In genomic region chr4:88219099-88219498, GRCh38 we compare ENCODE assay signal across 8 cellular contexts.
DNase-seq lines count a peak whose midpoint lies in the region; ATAC-seq, FAIRE-seq and TF ChIP-seq lines count a peak whose summit lies in the region.

No MANE protein-coding gene starts in this region.

- no peaks in the 10 kb centered on the region for H3K36me3 Mint-ChIP-seq in CD8-positive, alpha-beta T cell
- H3K36me3 Mint-ChIP-seq in endodermal cell (ENCODE audit: low read depth), result no peaks in the 10 kb centered on the region

- intact Hi-C loops in CD8-positive, alpha-beta T cell (cut with DNase I, micrococcal nuclease), result loop anchor here (1.0 to 10.0 kb wide), 7 partner anchors 158 to 844 kb away; partner anchors contain the start of genes HERC5 (in 1 of the 2) and HERC6 (in 1 of the 2)

- no peaks in the 10 kb centered on the region for H3K27me3 ChIP-seq in CD8-positive, alpha-beta T cell (ENCODE audit: insufficient read depth, low read length)
- H3K27me3 ChIP-seq in Karpas-422 (ENCODE audit: low read length) (no peaks in the 10 kb centered on the region), endodermal cell (ENCODE audit: control insufficient read depth, insufficient read depth, low read length, poor library complexity, severe bottlenecking) (no peaks in the 10 kb centered on the region)

- TF ChIP-seq CTCF in CD8-positive, alpha-beta T cell (IDR thresholded peaks at IDR 0.05), result peak; percentile 88
- TF ChIP-seq CTCF in endodermal cell (conservative IDR thresholded peaks at IDR 0.05), result peak; percentile 84

- peak; percentile 84 for FAIRE-seq in GM19239 (lab: Jason Lieb, UNC)

- POLR2A ChIA-PET in CD8-positive, alpha-beta T cell (lab: Charles Lee), result interaction anchor here (0.7 kb wide), 1 partner anchor 296 kb away, joined by 3 read pairs; no protein-coding TSS in a partner anchor

- H3K4me1 Mint-ChIP-seq in CD8-positive, alpha-beta T cell (ENCODE audit: low read depth), result peaks cover 6% of the 10 kb centered on the region
- H3K4me1 Mint-ChIP-seq in endodermal cell, result peaks cover 3% of the 10 kb centered on the region

- H3K9me3 ChIP-seq in CD8-positive, alpha-beta T cell (ENCODE audit: low read length), result no peaks in the 10 kb centered on the region
- no peaks in the 10 kb centered on the region; the same call in 1 of the 2 replicates for H3K9me3 ChIP-seq in Karpas-422 (ENCODE audit: low read length)
- peaks cover 5% of the 10 kb centered on the region for H3K9me3 ChIP-seq in endodermal cell (ENCODE audit: control insufficient read depth, low read length)

- H3K9me2 ChIP-seq in Karpas-422 (replicated peaks; ENCODE audit: insufficient read depth, low read length), result no peaks in the 10 kb centered on the region

- no peak overlapping the region for H3K4me2 ChIP-seq in Karpas-422 (ENCODE audit: low read depth, low read length, poor library complexity, severe bottlenecking)

- H3K27ac Mint-ChIP-seq in CD8-positive, alpha-beta T cell, result no peak overlapping the region
- no peak overlapping the region for H3K27ac Mint-ChIP-seq in endodermal cell

- no peak overlapping the region for H3K4me3 ChIP-seq in CD8-positive, alpha-beta T cell (ENCODE audit: low read depth, low read length)
- H3K4me3 ChIP-seq in Karpas-422 (ENCODE audit: low read length), result no peak overlapping the region
- H3K4me3 ChIP-seq in endodermal cell (ENCODE audit: low read length), result no peak overlapping the region

- 12 to 15% methylated on average over 4 of the region's 5 CpGs for WGBS in endodermal cell (ENCODE audit: insufficient coverage in 1 of 2, insufficient read length in 1 of 2), 2 experiments

- no peaks in the 10 kb centered on the region for H4K20me1 ChIP-seq in Karpas-422 (ENCODE audit: insufficient read depth, low read depth, low read length)

- no peaks in the 10 kb centered on the region for H3K36me3 ChIP-seq in CD8-positive, alpha-beta T cell (ENCODE audit: insufficient read depth, low read length)
- H3K36me3 ChIP-seq in Karpas-422 (ENCODE audit: insufficient read depth, low read length) (no peaks in the 10 kb centered on the region), endodermal cell (ENCODE audit: control insufficient read depth, insufficient read depth, low read length) (no peaks in the 10 kb centered on the region)

- no peaks in the 10 kb centered on the region for H3K9me3 Mint-ChIP-seq in CD8-positive, alpha-beta T cell
- peaks cover 17% of the 10 kb centered on the region for H3K9me3 Mint-ChIP-seq in endodermal cell

- no peak overlapping the region for H3K4me3 Mint-ChIP-seq in CD8-positive, alpha-beta T cell
- H3K4me3 Mint-ChIP-seq in endodermal cell, result no peak overlapping the region

- H2AFZ ChIP-seq in Karpas-422 (ENCODE audit: low read length), result no peak overlapping the region

- peaks cover 8% of the 10 kb centered on the region for H3K27me3 Mint-ChIP-seq in CD8-positive, alpha-beta T cell (ENCODE audit: low read depth)
- H3K27me3 Mint-ChIP-seq in endodermal cell (ENCODE audit: insufficient read depth), result no peaks in the 10 kb centered on the region

- no peaks in the 10 kb centered on the region for H3K4me1 ChIP-seq in CD8-positive, alpha-beta T cell (ENCODE audit: insufficient read depth, low read length)
- H3K4me1 ChIP-seq in Karpas-422 (ENCODE audit: low read length), result peaks cover 3% of the 10 kb centered on the region
- H3K4me1 ChIP-seq in endodermal cell (ENCODE audit: control insufficient read depth, insufficient read depth, low read length), result no peaks in the 10 kb centered on the region

- H3K9ac ChIP-seq in Karpas-422 (ENCODE audit: low read length) (no peak overlapping the region), endodermal cell (ENCODE audit: extremely low read depth, low read length, poor library complexity, severe bottlenecking) (no peak overlapping the region)

- DNase-seq in CD8-positive, alpha-beta T cell, result peak in 1 of 7 experiments; percentile 28
- DNase-seq in GM19239 (ENCODE audit: insufficient read length, low spot score) (peak; percentile 14), Karpas-422 (peak; percentile 87), RPMI7951 (ENCODE audit: low read depth) (peak; percentile 41), endodermal cell (no peak), middle frontal gyrus (ENCODE audit: extremely low spot score, low spot score) (peak; percentile 36)
- no peak for DNase-seq in stimulated activated CD4-positive, alpha-beta T cell treated with anti-CD3 and anti-CD28 coated beads, Interleukin-1b, Interleukin-23, amount 100 ng/mL, for 48 hours

- CTCF ChIA-PET in CD8-positive, alpha-beta T cell (lab: Charles Lee), result interaction anchor here (0.6 to 19.5 kb wide), 27 partner anchors 8 to 835 kb away, joined by 3 to 416 read pairs (median 4); partner anchors contain the start of genes HERC5, PPM1K and PYURF

- peak; percentile 90 for ATAC-seq in CD8-positive, alpha-beta T cell
- ATAC-seq in GM21737 (IDR thresholded peaks at IDR 0.05; ENCODE audit: unreplicated experiment), result no peak

- no peaks in the 10 kb centered on the region for H3K79me2 ChIP-seq in Karpas-422 (ENCODE audit: low read length)

- H3K27ac ChIP-seq in CD8-positive, alpha-beta T cell (ENCODE audit: low read depth, low read length), result no peak overlapping the region
- H3K27ac ChIP-seq in Karpas-422 (ENCODE audit: low read length) (no peak overlapping the region), endodermal cell (ENCODE audit: low read depth, low read length) (no peak overlapping the region)

Comparison
In these comparisons a context has a peak if more than half of its experiments do, and no peak if none do; other contexts are left out.
1. DNase-seq: peak in GM19239 (single experiment), Karpas-422 (single experiment), RPMI7951 (single experiment) and middle frontal gyrus (single experiment); none in endodermal cell (single experiment) and stimulated activated CD4-positive, alpha-beta T cell treated with anti-CD3 and anti-CD28 coated beads, Interleukin-1b, Interleukin-23, amount 100 ng/mL, for 48 hours (single experiment).